In genomic region chr2:168978461-168978861, GRCh38 we compare ENCODE assay signal across 1 cellular context.
TF ChIP-seq lines count a peak whose summit lies in the region.

No MANE protein-coding gene starts in this region.

TF ChIP-seq in HCT116, 20 proteins besides CTCF, POLR2A, EP300 and RAD21 (continued from another document):
- no peak for TF ChIP-seq REST (IDR thresholded peaks at IDR 0.05; ENCODE audit: low read depth)
- no peak for TF ChIP-seq ATF3 (IDR thresholded peaks at IDR 0.05)
- no peak for TF ChIP-seq CBX3 (IDR thresholded peaks at IDR 0.05; ENCODE audit: low read depth)
- TF ChIP-seq EZH2phosphoT487 (IDR thresholded peaks at IDR 0.05; ENCODE audit: borderline replicate concordance): no peak
- no peak for TF ChIP-seq MAX (IDR thresholded peaks at IDR 0.05)
- TF ChIP-seq ZFX (IDR thresholded peaks at IDR 0.05): no peak
- TF ChIP-seq EGR1 (IDR thresholded peaks at IDR 0.05; ENCODE audit: low read depth): no peak
- TF ChIP-seq ZNF274 (IDR thresholded peaks at IDR 0.05; ENCODE audit: low read depth, low read length): no peak
- TF ChIP-seq JUND (IDR thresholded peaks at IDR 0.05): no peak
- TF ChIP-seq CEBPB (IDR thresholded peaks at IDR 0.05; ENCODE audit: low read depth): no peak
